8 cellular contexts compared by ENCODE assay signal in genomic region chr1:34192621-34193020, GRCh38. TPM values are rescaled to one million over a fixed set of nuclear protein-coding genes. Genes with fewer than 3 reads are reported as not detected.
"Had no signal": no experiment of that assay in that cellular context is flagged by ENCODE, and none has a peak within 500 bp of the region (broad histone marks: within the 10 kb centered on the region; RNA-seq: fewer than 3 reads in every experiment).

No MANE protein-coding gene starts in this region.

- DNase-seq: GOT3, H7, HCEC 1CT, IMR-90, KG1 had no signal

- H3K4me3 ChIP-seq: K562 had no signal

- ATAC-seq: K562 had no signal

RNA-seq across cellular contexts. Expression of gene C1orf94, which starts 15.9 kb away (rescaled TPM):
- total RNA-seq: H4, HT-29, IMR-90, K562 had no signal
- polyA plus RNA-seq: IMR-90, K562 had no signal

RNA-seq across cellular contexts. Expression of gene CSMD2, which starts 27.6 kb away (rescaled TPM):
- total RNA-seq: H4, HT-29, K562 had no signal
- polyA plus RNA-seq: K562 had no signal
